Comparison of ENCODE assay signal across 9 cellular contexts in genomic region chr2:179069685-179070084, GRCh38. TPM values are rescaled to one million over a fixed set of nuclear protein-coding genes. Genes with fewer than 3 reads are reported as not detected.
"Had no signal": no experiment of that assay in that cellular context is flagged by ENCODE, and none has a peak within 500 bp of the region (broad histone marks: within the 10 kb centered on the region; RNA-seq: fewer than 3 reads in every experiment).

No MANE protein-coding gene starts in this region.

- H3K9me3 ChIP-seq: HAP-1 had no signal

- ATAC-seq: GM23338, HCT116 had no signal

- DNase-seq: GM23248, GOT3, H7, H9, HCEC 1CT, HFFc6 had no signal

- H3K36me3 ChIP-seq: HAP-1 had no signal

- H3K4me3 ChIP-seq: GM23248, GM23338, HAP-1 had no signal

- H3K27ac ChIP-seq: GM23248 had no signal

RNA-seq across cellular contexts. Expression of gene CCDC141, which starts 19.7 kb away (rescaled TPM):
- total RNA-seq: GM23248 had no signal
